Comparison of ENCODE assay signal across 8 cellular contexts in the genomic region with DNA sequence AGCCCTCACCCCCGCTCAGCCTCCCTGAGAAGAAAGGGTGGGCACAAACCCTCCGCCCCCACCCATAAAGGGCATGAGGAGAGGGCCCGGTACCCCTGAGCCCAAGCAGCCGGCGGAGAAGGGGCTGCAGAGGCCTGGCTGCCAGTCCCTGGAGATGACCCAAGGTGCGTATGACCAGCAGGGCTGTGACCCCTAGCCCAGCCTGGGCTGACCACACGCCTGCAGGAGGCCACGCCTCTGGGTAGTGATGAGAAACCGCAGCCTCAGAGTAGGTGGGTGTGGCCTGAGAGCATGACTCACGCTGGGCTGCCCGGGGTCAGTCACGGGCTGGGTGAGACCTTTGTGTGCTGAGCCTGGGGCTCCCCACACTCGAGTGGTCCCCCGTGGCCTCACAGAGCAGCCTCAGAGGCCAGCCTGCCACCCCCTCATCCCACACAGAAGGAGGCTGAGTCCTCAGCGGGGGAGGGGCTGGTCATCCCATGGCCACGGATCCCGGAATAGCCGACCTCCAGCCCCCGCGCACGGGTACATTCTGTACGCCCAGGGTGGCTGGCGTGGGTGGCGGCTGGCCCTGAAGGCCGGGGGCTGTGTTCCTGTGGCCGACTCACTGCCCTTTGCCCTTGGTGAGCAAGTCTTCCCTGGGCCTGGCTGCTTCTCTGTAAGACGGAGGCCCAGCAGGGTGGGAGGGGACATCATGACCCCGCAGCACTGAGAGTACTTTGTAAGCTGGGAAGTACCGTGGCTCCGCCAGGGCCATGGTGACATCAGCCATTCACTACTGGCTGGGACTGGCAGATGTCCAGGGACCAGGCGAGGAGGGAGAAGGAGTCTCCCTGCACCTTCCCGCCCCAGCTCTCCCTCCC.
A peak's percentile ranks its signal among the peaks of the same experiment; 100 is the strongest.
DNase-seq lines count a peak whose midpoint lies in the region; ATAC-seq and FAIRE-seq lines count a peak whose summit lies in the region.

No MANE protein-coding gene starts in this region.

- no peaks in the 10 kb centered on the region for H3K27me3 Mint-ChIP-seq in activated CD4-positive, alpha-beta memory T cell treated with anti-CD3 and anti-CD28 coated beads, Interleukin-2, amount 10 ng/mL, durations not matched to agents 7 days and 5 days
- H3K27me3 Mint-ChIP-seq in CD4-positive, alpha-beta memory T cell: peaks cover 6 to 20% of the 10 kb centered on the region in 2 donors

- CTCF ChIA-PET in activated CD4-positive, alpha-beta memory T cell treated with anti-CD3 and anti-CD28 coated beads, Interleukin-2, amount 10 ng/mL, durations not matched to agents 7 days and 5 days (lab: Charles Lee): no interaction called here
- CTCF ChIA-PET in CD4-positive, alpha-beta memory T cell (lab: Charles Lee; ENCODE audit: partially characterized antibody): no interaction called here

- no peak overlapping the region for H3K4me3 ChIP-seq in CD4-positive, alpha-beta memory T cell (ENCODE audit: low read length in 2 of 2)

- intact Hi-C loops in CD4-positive, alpha-beta memory T cell (cut with micrococcal nuclease): no loop called here

- H3K27ac ChIP-seq in CD4-positive, alpha-beta memory T cell (ENCODE audit: low read depth, low read length): no peak overlapping the region

- no peaks in the 10 kb centered on the region for H3K4me1 ChIP-seq in CD4-positive, alpha-beta memory T cell (ENCODE audit: insufficient read depth, low read length)

- no peaks in the 10 kb centered on the region for H3K27me3 ChIP-seq in CD4-positive, alpha-beta memory T cell (ENCODE audit: insufficient read depth, low read length)

- ATAC-seq in HG03025 (IDR thresholded peaks at IDR 0.05; ENCODE audit: low FRiP score, unreplicated experiment): no peak

- H3K4me1 Mint-ChIP-seq in activated CD4-positive, alpha-beta memory T cell treated with anti-CD3 and anti-CD28 coated beads, Interleukin-2, amount 10 ng/mL, durations not matched to agents 7 days and 5 days: no peaks in the 10 kb centered on the region
- no peaks in the 10 kb centered on the region for H3K4me1 Mint-ChIP-seq in CD4-positive, alpha-beta memory T cell

- POLR2A ChIA-PET in activated CD4-positive, alpha-beta memory T cell treated with anti-CD3 and anti-CD28 coated beads, Interleukin-2, amount 10 ng/mL, durations not matched to agents 7 days and 5 days (lab: Charles Lee): no interaction called here
- POLR2A ChIA-PET in CD4-positive, alpha-beta memory T cell (lab: Charles Lee; ENCODE audit: partially characterized antibody): no interaction called here

- FAIRE-seq in frontal cortex (lab: Jason Lieb, UNC): no peak

- no peak overlapping the region for H3K27ac Mint-ChIP-seq in activated CD4-positive, alpha-beta memory T cell treated with anti-CD3 and anti-CD28 coated beads, Interleukin-2, amount 10 ng/mL, durations not matched to agents 7 days and 5 days
- no peak overlapping the region for H3K27ac Mint-ChIP-seq in CD4-positive, alpha-beta memory T cell

- H3K36me3 ChIP-seq in CD4-positive, alpha-beta memory T cell (ENCODE audit: insufficient read depth, low read length): no peaks in the 10 kb centered on the region

- no peak overlapping the region for H3K4me3 Mint-ChIP-seq in activated CD4-positive, alpha-beta memory T cell treated with anti-CD3 and anti-CD28 coated beads, Interleukin-2, amount 10 ng/mL, durations not matched to agents 7 days and 5 days
- H3K4me3 Mint-ChIP-seq in CD4-positive, alpha-beta memory T cell: no peak overlapping the region

- DNase-seq in Ammon's horn (ENCODE audit: low spot score): peak; percentile 97
- peak; percentile 88 for DNase-seq in HPDE6-E6E7 (ENCODE audit: extremely low spot score)
- DNase-seq in activated CD4-positive, alpha-beta memory T cell treated with anti-CD3 and anti-CD28 coated beads, Interleukin-2, amount 10 ng/mL, durations not matched to agents 7 days and 5 days: peak; percentile 17
- peak; percentile 67 to 79 for DNase-seq in frontal cortex (ENCODE audit: low spot score in 2 of 2)
- peak in 55 of 56 donors; percentile 42 to 98 (median 87) for DNase-seq in nucleus accumbens (lab: John Stamatoyannopoulos, UW)
- no peak for DNase-seq in CD4-positive, alpha-beta memory T cell
- DNase-seq in NCI-H1694 (lab: John Stamatoyannopoulos, UW): no peak

- H3K9me3 Mint-ChIP-seq in activated CD4-positive, alpha-beta memory T cell treated with anti-CD3 and anti-CD28 coated beads, Interleukin-2, amount 10 ng/mL, durations not matched to agents 7 days and 5 days: no peaks in the 10 kb centered on the region
- peaks cover 0 to 3% (median 0%) of the 10 kb centered on the region in 8 donors for H3K9me3 Mint-ChIP-seq in CD4-positive, alpha-beta memory T cell

- H3K36me3 Mint-ChIP-seq in activated CD4-positive, alpha-beta memory T cell treated with anti-CD3 and anti-CD28 coated beads, Interleukin-2, amount 10 ng/mL, durations not matched to agents 7 days and 5 days (ENCODE audit: low read depth): no peaks in the 10 kb centered on the region
- H3K36me3 Mint-ChIP-seq in CD4-positive, alpha-beta memory T cell: no peaks in the 10 kb centered on the region

- H3K9me3 ChIP-seq in CD4-positive, alpha-beta memory T cell (ENCODE audit: control insufficient read depth in 1 of 2, low read length in 2 of 2): no peaks in the 10 kb centered on the region

Comparison
In these comparisons a context has a peak if more than half of its experiments do, and no peak if none do; other contexts are left out.
1. DNase-seq: peak in Ammon's horn (single experiment), HPDE6-E6E7 (single experiment), activated CD4-positive, alpha-beta memory T cell treated with anti-CD3 and anti-CD28 coated beads, Interleukin-2, amount 10 ng/mL, durations not matched to agents 7 days and 5 days (single experiment), frontal cortex (2 of 2) and nucleus accumbens (55 of 56); none in CD4-positive, alpha-beta memory T cell (0 of 5) and NCI-H1694 (single experiment).